ENCODE assay signal across 9 cellular contexts in the genomic region with DNA sequence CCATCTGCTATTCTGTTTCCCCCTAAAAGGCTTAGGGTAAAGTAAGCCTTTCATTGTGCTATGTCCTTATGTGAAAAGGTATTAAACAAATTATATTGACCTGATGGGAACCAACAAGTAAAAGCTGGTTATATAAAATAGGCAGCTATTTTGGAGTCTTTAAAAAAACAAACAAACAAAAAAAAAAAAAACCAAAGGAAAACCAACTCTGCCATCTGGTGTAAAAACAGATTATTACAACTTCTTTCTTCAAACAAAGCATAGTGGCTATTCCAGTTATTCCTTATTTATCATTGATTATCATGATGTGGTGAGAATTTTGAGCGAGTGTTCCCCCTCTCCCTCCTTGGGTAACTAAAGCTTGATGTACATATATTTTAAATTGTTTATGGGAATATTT.
A peak's percentile ranks its signal among the peaks of the same experiment; 100 is the strongest.
DNase-seq lines count a peak whose midpoint lies in the region; ATAC-seq, FAIRE-seq and TF ChIP-seq lines count a peak whose summit lies in the region.
"Had no signal": no experiment of that assay in that cellular context is flagged by ENCODE, and none has a peak within 500 bp of the region (broad histone marks: within the 10 kb centered on the region; RNA-seq: fewer than 3 reads in every experiment).

No MANE protein-coding gene starts in this region.

- H3K36me3 ChIP-seq in KMS-11 (ENCODE audit: insufficient read depth), result no peaks in the 10 kb centered on the region
- H3K36me3 ChIP-seq in bronchial epithelial cell (ENCODE audit: control insufficient read depth, insufficient read depth, low read length), result no peaks in the 10 kb centered on the region

- no peak overlapping the region for H3K9ac ChIP-seq in KMS-11

- no peaks in the 10 kb centered on the region for H3K9me3 ChIP-seq in T-helper 17 cell (ENCODE audit: control insufficient read depth, low read length, poor library complexity, severe bottlenecking)

- H3K4me1 ChIP-seq in KMS-11 (ENCODE audit: low read depth, poor library complexity, severe bottlenecking), result peaks cover 28% of the 10 kb centered on the region

- H3K9me3 Mint-ChIP-seq in nephron progenitor cell, result peaks cover 4% of the 10 kb centered on the region
- H3K9me3 Mint-ChIP-seq: central memory CD8-positive, alpha-beta T cell had no signal

- H3K27me3 Mint-ChIP-seq in nephron progenitor cell (ENCODE audit: low read depth, poor library complexity) (peaks cover 5% of the 10 kb centered on the region), T-helper 17 cell (peaks cover 13% of the 10 kb centered on the region)

- peak; percentile 81 for TF ChIP-seq CTCF in KMS-11 (conservative IDR thresholded peaks at IDR 0.05; ENCODE audit: low read depth, low read length)
- TF ChIP-seq CTCF in bronchial epithelial cell (IDR thresholded peaks at IDR 0.05; ENCODE audit: insufficient read depth, low read length, severe bottlenecking), result peak; percentile 42
- peak; percentile 56 for TF ChIP-seq CTCF in nephron progenitor cell (IDR thresholded peaks at IDR 0.05)

- H3K27me3 ChIP-seq in KMS-11 (ENCODE audit: insufficient read depth, low read depth) (no peaks in the 10 kb centered on the region), bronchial epithelial cell (ENCODE audit: control insufficient read depth, insufficient read depth, low read length) (no peaks in the 10 kb centered on the region)

- no peak overlapping the region for H3K4me3 ChIP-seq in KMS-11 (IDR thresholded peaks at IDR 0.05; ENCODE audit: insufficient read depth, low read depth, low read length)
- no peak overlapping the region for H3K4me3 ChIP-seq in bronchial epithelial cell (ENCODE audit: low read depth, low read length)

- peaks cover 16% of the 10 kb centered on the region for H3K4me1 Mint-ChIP-seq in nephron progenitor cell
- H3K4me1 Mint-ChIP-seq in T-helper 17 cell, result peaks cover 2% of the 10 kb centered on the region
- H3K4me1 Mint-ChIP-seq: central memory CD8-positive, alpha-beta T cell had no signal

- no peaks in the 10 kb centered on the region for H4K20me1 ChIP-seq in KMS-11 (ENCODE audit: insufficient read depth)

- no peak overlapping the region for H3K4me2 ChIP-seq in KMS-11

- no peak overlapping the region for H2AFZ ChIP-seq in KMS-11 (ENCODE audit: low read depth)

- H3K27ac Mint-ChIP-seq in nephron progenitor cell (no peak overlapping the region), T-helper 17 cell (no peak overlapping the region)

- DNase-seq in Caki2 (ENCODE audit: low read depth), result peak; percentile 53
- DNase-seq in bronchial epithelial cell (ENCODE audit: low read depth), result peak; percentile 43
- no peak for DNase-seq in nephron progenitor cell
- DNase-seq in activated CD4-positive, alpha-beta T cell treated with anti-CD3 and anti-CD28 coated beads for 4 hours, result no peak
- DNase-seq in T-helper 17 cell, result no peak
- no peak for DNase-seq in stimulated activated CD4-positive, alpha-beta T cell treated with anti-CD3 and anti-CD28 coated beads, Interleukin-12 subunit alpha, Interleukin-12 subunit beta, amount 100 ng/mL, for 4 hours

- H3K36me3 Mint-ChIP-seq in nephron progenitor cell (ENCODE audit: low read depth), result no peaks in the 10 kb centered on the region
- no peaks in the 10 kb centered on the region for H3K36me3 Mint-ChIP-seq in T-helper 17 cell (ENCODE audit: low read depth)

- H3K27ac ChIP-seq in KMS-11, result no peak overlapping the region

- H3K79me2 ChIP-seq in KMS-11 (ENCODE audit: insufficient read depth, low read depth), result no peaks in the 10 kb centered on the region

- no peak overlapping the region for H3K4me3 Mint-ChIP-seq in nephron progenitor cell
- no peak overlapping the region for H3K4me3 Mint-ChIP-seq in T-helper 17 cell
- H3K4me3 Mint-ChIP-seq: central memory CD8-positive, alpha-beta T cell had no signal

- no peak for FAIRE-seq in bronchial epithelial cell (lab: Jason Lieb, UNC)

- ATAC-seq in T-helper 17 cell, result no peak
- ATAC-seq in HG03045 (IDR thresholded peaks at IDR 0.05; ENCODE audit: unreplicated experiment), result no peak

- in situ Hi-C loops in Caki2 (cut with HindIII; ENCODE audit: low pct_unique_long_range_greater_than_20kb, low sequenced_read_pairs), result no loop called here

Comparison
In these comparisons a context has a peak if more than half of its experiments do, and no peak if none do; other contexts are left out.
1. DNase-seq: peak in Caki2 (single experiment) and bronchial epithelial cell (single experiment); none in nephron progenitor cell (single experiment), activated CD4-positive, alpha-beta T cell treated with anti-CD3 and anti-CD28 coated beads for 4 hours (0 of 2), T-helper 17 cell (0 of 3) and stimulated activated CD4-positive, alpha-beta T cell treated with anti-CD3 and anti-CD28 coated beads, Interleukin-12 subunit alpha, Interleukin-12 subunit beta, amount 100 ng/mL, for 4 hours (single experiment).
2. Peak in every context shown above with its lines, with median percentiles within 50 percentile points of each other: CTCF ChIP-seq.